ENCODE assay signal across 28 cellular contexts in the genomic region with DNA sequence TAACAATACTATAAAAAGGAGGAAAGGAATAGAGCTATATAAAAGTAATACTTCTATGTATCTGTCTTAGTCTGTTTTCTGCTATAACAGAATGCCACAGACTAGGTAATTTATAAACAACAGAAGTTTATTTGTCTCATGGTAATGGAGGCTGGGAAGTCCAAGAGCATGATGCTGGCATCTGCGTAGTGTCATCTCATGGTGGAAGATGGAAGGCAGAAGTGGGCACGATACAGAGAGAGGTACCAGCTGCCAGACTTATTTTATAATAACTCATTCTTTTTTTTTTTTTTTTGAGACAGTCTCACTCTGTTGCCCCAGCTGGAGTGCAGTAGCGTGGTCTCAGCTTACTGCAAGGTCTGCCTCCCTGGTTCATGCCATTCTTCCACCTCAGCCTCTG. TPM values are rescaled to one million over a fixed set of nuclear protein-coding genes. Genes with fewer than 3 reads are reported as not detected.
"Had no signal": no experiment of that assay in that cellular context is flagged by ENCODE, and none has a peak within 500 bp of the region (broad histone marks: within the 10 kb centered on the region; RNA-seq: fewer than 3 reads in every experiment).

No MANE protein-coding gene starts in this region.

- FAIRE-seq: colon, endometrium, endothelial cell of umbilical vein had no signal

- H3K4me1 ChIP-seq: colonic mucosa had no signal

- ATAC-seq: effector memory CD8-positive, alpha-beta T cell; esophagus mucosa; foreskin keratinocyte; gastrocnemius medialis; gastroesophageal sphincter; heart left ventricle; heart right ventricle had no signal

- H3K27me3 ChIP-seq: colonic mucosa, dorsolateral prefrontal cortex, esophagus muscularis mucosa, esophagus squamous epithelium, foreskin keratinocyte, gastrocnemius medialis, gastroesophageal sphincter, heart left ventricle, heart right ventricle had no signal

- H3K36me3 ChIP-seq: colonic mucosa, gastrocnemius medialis had no signal

- H3K27me3 Mint-ChIP-seq: dendritic cell treated with granulocyte-macrophage colony-stimulating factor and Interleukin-4, amounts not matched to agents 40 ng/mL and 50 ng/mL, for 4 days; effector memory CD8-positive, alpha-beta T cell had no signal

- H3K27ac Mint-ChIP-seq: dendritic cell treated with granulocyte-macrophage colony-stimulating factor and Interleukin-4, amounts not matched to agents 40 ng/mL and 50 ng/mL, for 4 days; effector memory CD8-positive, alpha-beta T cell; endodermal cell had no signal

- H3K4me3 Mint-ChIP-seq: dendritic cell treated with granulocyte-macrophage colony-stimulating factor and Interleukin-4, amounts not matched to agents 40 ng/mL and 50 ng/mL, for 4 days; effector memory CD8-positive, alpha-beta T cell; endodermal cell had no signal

- DNase-seq: colonic mucosa; cortex of kidney; dermis blood vessel endothelial cell; dorsolateral prefrontal cortex; effector CD4-positive, alpha-beta T cell; effector CD8-positive, alpha-beta T cell; effector memory CD4-positive, alpha-beta T cell; effector memory CD8-positive, alpha-beta T cell; endodermal cell; erythroblast; esophagus squamous epithelium; foreskin fibroblast; foreskin keratinocyte; foreskin melanocyte; gastrocnemius medialis; glutamatergic neuron; head of caudate nucleus; heart left ventricle; heart right ventricle had no signal

- H3K4me3 ChIP-seq: colonic mucosa, coronary artery, dorsolateral prefrontal cortex, esophagus muscularis mucosa, esophagus squamous epithelium, gastrocnemius medialis, gastroesophageal sphincter, heart left ventricle, heart right ventricle had no signal

- H3K27ac ChIP-seq: colonic mucosa, coronary artery, dorsolateral prefrontal cortex, epithelial cell of prostate, esophagus muscularis mucosa, esophagus squamous epithelium, foreskin keratinocyte, gastrocnemius medialis, gastroesophageal sphincter, heart left ventricle, heart right ventricle had no signal

- H3K9me3 ChIP-seq: colonic mucosa, esophagus muscularis mucosa, esophagus squamous epithelium, gastrocnemius medialis, gastroesophageal sphincter had no signal

RNA-seq across cellular contexts. Expression of a gene that starts 18.2 kb away (rescaled TPM):
- total RNA-seq: esophagus mucosa had no signal
